In genomic region chr2:25632396-25632795, GRCh38 we compare ENCODE assay signal across 24 cellular contexts.
"Had no signal": no experiment of that assay in that cellular context is flagged by ENCODE, and none has a peak within 500 bp of the region (broad histone marks: within the 10 kb centered on the region; RNA-seq: fewer than 3 reads in every experiment).

No MANE protein-coding gene starts in this region.

- H3K9me3 Mint-ChIP-seq: memory B cell, mesothelial cell of epicardium had no signal

- H3K79me2 ChIP-seq: hepatocyte had no signal

- H3K4me2 ChIP-seq: hepatocyte had no signal

- DNase-seq: cortex of kidney; dorsolateral prefrontal cortex; effector CD8-positive, alpha-beta T cell; foreskin melanocyte; head of caudate nucleus; kidney; left cardiac atrium; left ventricle myocardium inferior; lower lobe of right lung; psoas muscle; retina; stimulated activated CD4-positive, alpha-beta T cell treated with anti-CD3 and anti-CD28 coated beads, Interleukin-2, amount 100 ng/mL, for 48 hours; stimulated activated naive CD8-positive, alpha-beta T cell treated with anti-CD3 and anti-CD28 coated beads, Interleukin-15, Interleukin-2, amounts not matched to agents 100 U/mL and 50 U/mL, for 24 hours; thyroid gland; upper lobe of right lung had no signal

- H3K27me3 ChIP-seq: dorsolateral prefrontal cortex, hepatocyte, neutrophil, suprapubic skin, thyroid gland, upper lobe of right lung, vagina had no signal

- H3K4me1 ChIP-seq: left ventricle myocardium inferior, lower lobe of right lung, psoas muscle, suprapubic skin, thyroid gland, upper lobe of right lung, vagina had no signal

- H3K4me3 Mint-ChIP-seq: memory B cell, mesothelial cell of epicardium, nephron had no signal

- H3K4me1 Mint-ChIP-seq: nephron had no signal

- H3K27me3 Mint-ChIP-seq: memory B cell had no signal

- ATAC-seq: left cardiac atrium; lower lobe of right lung; psoas muscle; sciatic nerve; stimulated activated naive CD8-positive, alpha-beta T cell treated with anti-CD3 and anti-CD28 coated beads, Interleukin-15, Interleukin-2, amounts not matched to agents 100 U/mL and 50 U/mL, for 24 hours; upper lobe of right lung had no signal

- H3K27ac ChIP-seq: dorsolateral prefrontal cortex, hepatocyte, left ventricle myocardium inferior, lower lobe of right lung, neutrophil, psoas muscle, skin epidermis, suprapubic skin, thyroid gland, upper lobe of right lung, vagina had no signal

- H3K27ac Mint-ChIP-seq: memory B cell, mesothelial cell of epicardium, nephron had no signal

- H3K9me3 ChIP-seq: left ventricle myocardium inferior, lower lobe of right lung, neutrophil, psoas muscle, suprapubic skin, thyroid gland, upper lobe of right lung, vagina had no signal

- H3K4me3 ChIP-seq: dorsolateral prefrontal cortex, hepatocyte, left ventricle myocardium inferior, lower lobe of right lung, psoas muscle, skin epidermis, suprapubic skin, thyroid gland, upper lobe of right lung, vagina had no signal

- H3K36me3 ChIP-seq: suprapubic skin, thyroid gland, upper lobe of right lung had no signal

- FAIRE-seq: kidney had no signal

- H2AFZ ChIP-seq: hepatocyte had no signal
